16 cellular contexts compared by ENCODE assay signal in the genomic region with DNA sequence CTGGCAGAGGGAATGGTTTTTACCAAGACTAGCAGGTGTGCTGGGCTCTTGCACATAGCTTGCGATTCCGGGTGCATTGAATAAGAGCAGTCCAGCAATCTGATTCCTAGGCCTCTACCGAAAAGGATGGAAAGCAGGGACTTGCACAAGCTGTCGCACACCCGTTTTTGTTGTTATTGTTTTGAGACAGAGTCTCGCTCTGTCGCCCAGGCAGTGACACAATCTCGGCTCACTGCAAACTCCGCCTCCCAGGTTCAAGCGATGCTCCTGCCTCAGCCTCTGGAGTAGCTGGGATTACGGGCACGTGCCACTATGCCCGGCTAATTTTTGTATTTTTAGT. TPM values are rescaled to one million over a fixed set of nuclear protein-coding genes. Genes with fewer than 3 reads are reported as not detected.
A peak's percentile ranks its signal among the peaks of the same experiment; 100 is the strongest.
DNase-seq lines count a peak whose midpoint lies in the region; ATAC-seq, FAIRE-seq and TF ChIP-seq lines count a peak whose summit lies in the region.
"Had no signal": no experiment of that assay in that cellular context is flagged by ENCODE, and none has a peak within 500 bp of the region (broad histone marks: within the 10 kb centered on the region; RNA-seq: fewer than 3 reads in every experiment).

No MANE protein-coding gene starts in this region.

- no peak overlapping the region for H4K5ac ChIP-seq in IMR-90 (ENCODE audit: low read depth, low read length)

- H3K36me3 ChIP-seq in IMR-90 (ENCODE audit: control insufficient read depth, insufficient read depth, low read length) (no peaks in the 10 kb centered on the region), K562 (ENCODE audit: control insufficient read depth, insufficient read depth, low read length) (no peaks in the 10 kb centered on the region)
- H3K36me3 ChIP-seq: BE2C had no signal

- no peak overlapping the region for H3K4me2 ChIP-seq in IMR-90 (ENCODE audit: low read depth, low read length)
- H3K4me2 ChIP-seq in K562 (ENCODE audit: insufficient read depth, low read length) = no peak overlapping the region

- no peaks in the 10 kb centered on the region for H3K79me2 ChIP-seq in K562 (ENCODE audit: control insufficient read depth, insufficient read depth, low read length)

- TF ChIP-seq CTCF in IMR-90 (conservative IDR thresholded peaks at IDR 0.05; ENCODE audit: low read depth, low read length) (no peak), K562 (IDR thresholded peaks at IDR 0.05 in 2 of 3, conservative IDR thresholded peaks at IDR 0.05 in 1 of 3; ENCODE audit: insufficient read depth in 2 of 3, low read depth in 1 of 3, low read length in 3 of 3) (no peak)

- dilution Hi-C loops in IMR-90 (cut with HindIII; ENCODE audit: low sequenced_read_pairs, unreplicated experiment) = no loop called here

- H4K91ac ChIP-seq in IMR-90 (ENCODE audit: insufficient read depth, low read depth, low read length) = no peak overlapping the region

- H3K9me1 ChIP-seq in IMR-90 (ENCODE audit: insufficient read depth, low read length) (no peaks in the 10 kb centered on the region), K562 (ENCODE audit: control insufficient read depth, insufficient read depth, low read length) (no peaks in the 10 kb centered on the region)

- intact Hi-C loops in IMR-90 (cut with micrococcal nuclease) = no loop called here
- intact Hi-C loops in K562 (cut with micrococcal nuclease) = no loop called here

- no peak for TF ChIP-seq RAD21 in IMR-90 (IDR thresholded peaks at IDR 0.05; ENCODE audit: low read length)
- no peak for TF ChIP-seq RAD21 in K562 (CRISPR knock-in tag; conservative IDR thresholded peaks at IDR 0.05 in 1 of 2, IDR thresholded peaks at IDR 0.05 in 1 of 2)

- CTCF ChIA-PET in IMR-90 (lab: Yijun Ruan, JAX) (no interaction called here), K562 (lab: Yijun Ruan, JAX; ENCODE audit: low intra/inter-chr PET ratio) (interaction anchor here (0.6 kb wide), 1 partner anchor 164 kb away, joined by 3 read pairs; no protein-coding TSS in a partner anchor)

- H3K27me3 ChIP-seq in IMR-90 (ENCODE audit: control insufficient read depth, insufficient read depth, low read length) (peaks cover 6% of the 10 kb centered on the region), K562 (ENCODE audit: control insufficient read depth in 2 of 2, insufficient read depth in 2 of 2, low read length in 2 of 2) (peaks cover 12 to 23% of the 10 kb centered on the region in 2 experiments; a peak in 3 of 5 replicates)
- H3K27me3 ChIP-seq: BE2C had no signal

- H3K4me3 ChIP-seq in IMR-90 (ENCODE audit: insufficient read depth, low read depth, low read length) = no peak overlapping the region
- H3K4me3 ChIP-seq in K562 = no peak overlapping the region

- no peak overlapping the region for H4K8ac ChIP-seq in IMR-90 (ENCODE audit: low read depth in 2 of 2, low read length in 2 of 2)

- H2AK9ac ChIP-seq in IMR-90 (replicated peaks; ENCODE audit: low read depth, low read length, poor library complexity) = no peak overlapping the region

- FAIRE-seq in K562 (lab: Jason Lieb, UNC) = no peak
- FAIRE-seq: A204.1, H54 had no signal

- in situ Hi-C loops in IMR-90 (cut with MboI; ENCODE audit: low sequenced_read_pairs) (no loop called here), K562 (cut with MboI) (no loop called here)

- H3K18ac ChIP-seq in IMR-90 (ENCODE audit: low read depth, low read length) = no peak overlapping the region

- no peaks in the 10 kb centered on the region for H3K4me1 ChIP-seq in IMR-90 (ENCODE audit: control insufficient read depth, insufficient read depth, low read length)
- peaks cover 0 to 21% of the 10 kb centered on the region in 2 experiments; a peak in 2 of 5 replicates for H3K4me1 ChIP-seq in K562 (replicated peaks in 1 of 2; ENCODE audit: control insufficient read depth in 2 of 2, insufficient read depth in 2 of 2, low read length in 2 of 2)
- H3K4me1 ChIP-seq: BE2C had no signal

- no peaks in the 10 kb centered on the region for H3K36me3 Mint-ChIP-seq in activated T-helper 17 cell treated with anti-CD3 and anti-CD28 coated beads, Interleukin-2, amount 50 U/mL, for 72 hours (ENCODE audit: low read depth)
- H3K36me3 Mint-ChIP-seq: CD4-positive, alpha-beta memory T cell had no signal

- no peak overlapping the region for H3K9ac ChIP-seq in IMR-90 (ENCODE audit: low read depth, low read length)
- peak overlapping the region in 1 of 2 experiments; percentile 68; a peak in 2 of 4 replicates for H3K9ac ChIP-seq in K562 (ENCODE audit: insufficient read depth in 1 of 2, low read depth in 2 of 2, low read length in 2 of 2)

- H3K27me3 Mint-ChIP-seq in activated T-helper 17 cell treated with anti-CD3 and anti-CD28 coated beads, Interleukin-2, amount 50 U/mL, for 72 hours = peaks cover 6% of the 10 kb centered on the region

- peaks cover 4% of the 10 kb centered on the region for H3K4me1 Mint-ChIP-seq in activated T-helper 17 cell treated with anti-CD3 and anti-CD28 coated beads, Interleukin-2, amount 50 U/mL, for 72 hours
- H3K4me1 Mint-ChIP-seq: CD4-positive, alpha-beta memory T cell had no signal

- H3K9me3 Mint-ChIP-seq in activated T-helper 17 cell treated with anti-CD3 and anti-CD28 coated beads, Interleukin-2, amount 50 U/mL, for 72 hours = no peaks in the 10 kb centered on the region
- H3K9me3 Mint-ChIP-seq: CD4-positive, alpha-beta memory T cell had no signal

- no TSS peak for BruUV-seq in IMR-90 (replicated peaks; lab: Mats Ljungman, UMichigan)
- no TSS peak for BruUV-seq in K562 (replicated peaks; lab: Mats Ljungman, UMichigan)

- H3K79me1 ChIP-seq in IMR-90 (ENCODE audit: low read depth in 1 of 2, low read length in 2 of 2) = no peaks in the 10 kb centered on the region

- no peak overlapping the region for H2BK15ac ChIP-seq in IMR-90 (ENCODE audit: low read depth, low read length)

- peak; percentile 62 for DNase-seq in NCI-H510A treated with DMSO at 0.1 percent for 48 hours (lab: John Stamatoyannopoulos, UW)
- DNase-seq in NCI-H510A (lab: John Stamatoyannopoulos, UW) = no peak
- DNase-seq in IMR-90 = no peak
- peak in 1 of 4 experiments; percentile 3 for DNase-seq in K562 (ENCODE audit: extremely low read depth in 1 of 4, low spot score in 3 of 4)
- DNase-seq in activated T-cell treated with anti-CD3 and anti-CD28 coated beads, Interleukin-2, amount 50 U/mL, for 1 hour = no peak
- DNase-seq: BE2C; CD4-positive, alpha-beta memory T cell; DND-41; GDM1 had no signal

- H3K27ac ChIP-seq in IMR-90 (ENCODE audit: insufficient read depth, low read length) (no peak overlapping the region), K562 (ENCODE audit: extremely low read depth, low read depth, low read length) (no peak overlapping the region)
- H3K27ac ChIP-seq: C4-2B had no signal

- POLR2A ChIA-PET in IMR-90 (lab: Charles Lee; ENCODE audit: unreplicated experiment) (no interaction called here), K562 (lab: Yijun Ruan, JAX) (interaction anchor here (0.6 to 1.9 kb wide), 4 partner anchors 12 to 166 kb away, joined by 3 to 8 read pairs (median 4); partner anchors contain the start of gene YJU2)

- no peak overlapping the region for H2AK5ac ChIP-seq in IMR-90 (ENCODE audit: low read depth, low read length)

- no peak for ATAC-seq in IMR-90 (ENCODE audit: low read depth)
- no peak for ATAC-seq in K562
- ATAC-seq in HG03571 (IDR thresholded peaks at IDR 0.05; ENCODE audit: unreplicated experiment) = no peak
- no peak for ATAC-seq in activated T-helper 17 cell treated with anti-CD3 and anti-CD28 coated beads, Interleukin-2, amount 50 U/mL, for 72 hours (replicated peaks)
- ATAC-seq: HCT116 had no signal

- WGBS in IMR-90 (ENCODE audit: extremely low coverage in 2 of 2, insufficient read length in 1 of 2), 2 experiments = 50% methylated on average over 2 of the region's 13 CpGs; no CpG with 5 or more reads in 1 of the 2 experiments
- WGBS in K562 (ENCODE audit: insufficient coverage, low coverage, missing lambda C conversion rate) = 23% methylated on average over 13 of the region's 13 CpGs

- no peak overlapping the region for H3K14ac ChIP-seq in IMR-90 (replicated peaks; ENCODE audit: low read depth, low read length)

- TF ChIP-seq POLR2A in IMR-90 (IDR thresholded peaks at IDR 0.05; ENCODE audit: low read depth, low read length) (no peak), K562 (conservative IDR thresholded peaks at IDR 0.05) (no peak)

- no peaks in the 10 kb centered on the region for H4K20me1 ChIP-seq in IMR-90 (ENCODE audit: insufficient read depth, low read length)
- no peaks in the 10 kb centered on the region for H4K20me1 ChIP-seq in K562 (replicated peaks; ENCODE audit: control insufficient read depth, insufficient read depth, low read length)

- no peak overlapping the region for H3K27ac Mint-ChIP-seq in activated T-helper 17 cell treated with anti-CD3 and anti-CD28 coated beads, Interleukin-2, amount 50 U/mL, for 72 hours
- H3K27ac Mint-ChIP-seq: CD4-positive, alpha-beta memory T cell had no signal

- H3K56ac ChIP-seq in IMR-90 (ENCODE audit: extremely low read depth, insufficient read depth, low read length) = no peak overlapping the region

- H2BK5ac ChIP-seq in IMR-90 (ENCODE audit: low read depth, low read length, poor library complexity, severe bottlenecking) = no peak overlapping the region

- H2AFZ ChIP-seq in IMR-90 (replicated peaks; ENCODE audit: low read length, poor library complexity) (peak overlapping the region; percentile 51), K562 (ENCODE audit: low read depth, low read length) (0 out of 2 replicates have a peak overlapping the region, but pooled peaks have one; percentile 40)

- H3K4me3 Mint-ChIP-seq in activated T-helper 17 cell treated with anti-CD3 and anti-CD28 coated beads, Interleukin-2, amount 50 U/mL, for 72 hours = no peak overlapping the region
- H3K4me3 Mint-ChIP-seq: CD4-positive, alpha-beta memory T cell had no signal

- no peaks in the 10 kb centered on the region for H3K9me3 ChIP-seq in IMR-90 (ENCODE audit: control insufficient read depth, insufficient read depth, low read length)
- H3K9me3 ChIP-seq in K562 (replicated peaks; ENCODE audit: control insufficient read depth, insufficient read depth, low read depth, low read length) = no peaks in the 10 kb centered on the region
- H3K9me3 ChIP-seq: BE2C had no signal

- H2BK120ac ChIP-seq in IMR-90 (ENCODE audit: low read depth, low read length) = no peak overlapping the region

- H2BK20ac ChIP-seq in IMR-90 (ENCODE audit: low read depth, low read length) = no peak overlapping the region

- no peak overlapping the region for H3K23ac ChIP-seq in IMR-90 (ENCODE audit: low read depth, low read length)

- H3K4ac ChIP-seq in IMR-90 (ENCODE audit: low read depth, low read length) = no peak overlapping the region

- TF ChIP-seq EP300 in K562 (IDR thresholded peaks at IDR 0.05; ENCODE audit: low read length) = no peak

RNA-seq across cellular contexts. Expression of gene EBI3, which starts 5.5 kb away (rescaled TPM):
- total RNA-seq in IMR-90 (2012; rRNA removed) (0.28 and 0.36 TPM in 2 replicates), K562 (2014; rRNA removed) (not detected in 2 replicates), K562 (2014; rRNA removed; fragmentation: Illumina TruSeq; extraction: Trizol) (not detected in 2 replicates), K562 (2015; rRNA removed; fragmentation: Illumina TruSeq; extraction: Trizol) (not detected in 2 replicates), K562 (2021) (0.22 TPM in 1 of 2 replicates, not detected in the other)
- polyA plus RNA-seq in IMR-90 (2012; rRNA removed) (2.7 and 3.0 TPM in 2 replicates), K562 (2011; rRNA removed) (0.12 and 0.35 TPM in 2 replicates), K562 (2014; fragmentation: Illumina TruSeq; extraction: Trizol) (0.30 TPM in 1 of 2 replicates, not detected in the other), K562 (2014; fragmentation: Nextera tagmentation; extraction: Ambion mirVana) (not detected), K562 (2014; rRNA removed) (0.08 and 0.40 TPM in 2 replicates)
- polyA plus RNA-seq in IMR-90 (2012; cell fraction: cytosol; rRNA removed) = 2.8 and 6.8 TPM in 2 replicates
- 2.5 and 2.7 TPM in 2 replicates for polyA plus RNA-seq in IMR-90 (2012; cell fraction: nucleus; rRNA removed; ENCODE audit: low replicate concordance)
- not detected in 2 replicates for total RNA-seq in K562 (2011; cell fraction: chromatin; rRNA removed; ENCODE audit: low replicate concordance)
- 0.33 and 0.39 TPM in 2 replicates for total RNA-seq in K562 (2011; cell fraction: nucleolus; rRNA removed)
- not detected in 2 replicates for total RNA-seq in K562 (2011; cell fraction: nucleoplasm; rRNA removed)
- 0.34 and 1.2 TPM in 2 replicates for polyA plus RNA-seq in K562 (2011; cell fraction: cytosol; rRNA removed)
- polyA plus RNA-seq in K562 (2011; cell fraction: nucleus; rRNA removed) = 0.13 and 0.36 TPM in 2 replicates
- 0.21 and 0.47 TPM in 2 replicates for polyA plus RNA-seq in K562 (2012)
- not detected in 2 replicates for polyA minus RNA-seq in K562 (2011; rRNA and poly(A)+ RNA removed)
- polyA minus RNA-seq in K562 (2011; cell fraction: cytosol; rRNA and poly(A)+ RNA removed) = not detected in 2 replicates
- not detected in 2 replicates for polyA minus RNA-seq in K562 (2011; cell fraction: nucleus; rRNA and poly(A)+ RNA removed)
- 10 to 100 TPM; 18.3 to 23.6 TPM for total RNA-seq in activated T-helper 17 cell treated with anti-CD3 and anti-CD28 coated beads, Interleukin-2, amount 50 U/mL, for 72 hours
- total RNA-seq: CD4-positive, alpha-beta memory T cell; HT-29 had no signal

RNA-seq across cellular contexts. Expression of gene YJU2, which starts 12.0 kb away (rescaled TPM):
- 15.6 and 20.3 TPM in 2 replicates for total RNA-seq in IMR-90 (2012; rRNA removed)
- 18.8 and 18.9 TPM in 2 replicates for polyA plus RNA-seq in IMR-90 (2012; rRNA removed)
- 19.0 and 22.4 TPM in 2 replicates for polyA plus RNA-seq in IMR-90 (2012; cell fraction: cytosol; rRNA removed)
- polyA plus RNA-seq in IMR-90 (2012; cell fraction: nucleus; rRNA removed; ENCODE audit: low replicate concordance) = 14.6 and 17.9 TPM in 2 replicates
- 8.3 and 15.5 TPM in 2 replicates for total RNA-seq in K562 (2011; cell fraction: chromatin; rRNA removed; ENCODE audit: low replicate concordance)
- 12.6 and 14.5 TPM in 2 replicates for total RNA-seq in K562 (2011; cell fraction: nucleolus; rRNA removed)
- total RNA-seq in K562 (2011; cell fraction: nucleoplasm; rRNA removed) = 8.1 and 11.4 TPM in 2 replicates
- total RNA-seq in K562 (2014; rRNA removed) = 34.9 and 46.0 TPM in 2 replicates
- 11.7 and 12.1 TPM in 2 replicates for total RNA-seq in K562 (2014; rRNA removed; fragmentation: Illumina TruSeq; extraction: Trizol)
- 22.4 and 23.5 TPM in 2 replicates for total RNA-seq in K562 (2015; rRNA removed; fragmentation: Illumina TruSeq; extraction: Trizol)
- 26.5 and 28.6 TPM in 2 replicates for total RNA-seq in K562 (2021)
- 12.6 and 15.4 TPM in 2 replicates for polyA plus RNA-seq in K562 (2011; rRNA removed)
- polyA plus RNA-seq in K562 (2011; cell fraction: cytosol; rRNA removed) = 17.5 and 33.3 TPM in 2 replicates
- 8.4 and 11.4 TPM in 2 replicates for polyA plus RNA-seq in K562 (2011; cell fraction: nucleus; rRNA removed)
- 20.8 and 26.9 TPM in 2 replicates for polyA plus RNA-seq in K562 (2012)
- polyA plus RNA-seq in K562 (2014; fragmentation: Illumina TruSeq; extraction: Trizol) = 19.3 and 27.8 TPM in 2 replicates
- 1 to 10 TPM in 1 of 2 experiments, under 1 TPM in 1; 0.41 to 1.4 TPM for polyA plus RNA-seq in K562 (2014; fragmentation: Nextera tagmentation; extraction: Ambion mirVana)
- polyA plus RNA-seq in K562 (2014; rRNA removed) = 33.0 and 34.6 TPM in 2 replicates
- polyA minus RNA-seq in K562 (2011; rRNA and poly(A)+ RNA removed) = 11.0 and 12.5 TPM in 2 replicates
- 8.3 and 10.7 TPM in 2 replicates for polyA minus RNA-seq in K562 (2011; cell fraction: cytosol; rRNA and poly(A)+ RNA removed)
- polyA minus RNA-seq in K562 (2011; cell fraction: nucleus; rRNA and poly(A)+ RNA removed) = 3.2 and 6.4 TPM in 2 replicates
- total RNA-seq in activated T-helper 17 cell treated with anti-CD3 and anti-CD28 coated beads, Interleukin-2, amount 50 U/mL, for 72 hours = 10 to 100 TPM; 22.5 to 22.6 TPM

RNA-seq across cellular contexts. Expression of gene SHD, which starts 44.2 kb away (rescaled TPM):
- not detected in 2 replicates for total RNA-seq in IMR-90 (2012; rRNA removed)
- not detected in 2 replicates for polyA plus RNA-seq in IMR-90 (2012; rRNA removed)
- not detected in 2 replicates for polyA plus RNA-seq in IMR-90 (2012; cell fraction: cytosol; rRNA removed)
- polyA plus RNA-seq in IMR-90 (2012; cell fraction: nucleus; rRNA removed; ENCODE audit: low replicate concordance) = not detected in 2 replicates
- 0.42 TPM in 1 of 2 replicates, not detected in the other for total RNA-seq in K562 (2011; cell fraction: chromatin; rRNA removed; ENCODE audit: low replicate concordance)
- total RNA-seq in K562 (2011; cell fraction: nucleolus; rRNA removed) = not detected in 2 replicates
- total RNA-seq in K562 (2011; cell fraction: nucleoplasm; rRNA removed) = not detected in 2 replicates
- total RNA-seq in K562 (2014; rRNA removed) = 0.33 TPM in 1 of 2 replicates, not detected in the other
- total RNA-seq in K562 (2014; rRNA removed; fragmentation: Illumina TruSeq; extraction: Trizol) = not detected in 2 replicates
- total RNA-seq in K562 (2015; rRNA removed; fragmentation: Illumina TruSeq; extraction: Trizol) = 0.15 TPM in 1 of 2 replicates, not detected in the other
- total RNA-seq in K562 (2021) = 0.38 and 0.62 TPM in 2 replicates
- 0.22 TPM in 1 of 2 replicates, not detected in the other for polyA plus RNA-seq in K562 (2011; rRNA removed)
- 0.21 and 0.49 TPM in 2 replicates for polyA plus RNA-seq in K562 (2011; cell fraction: cytosol; rRNA removed)
- 0.36 and 0.90 TPM in 2 replicates for polyA plus RNA-seq in K562 (2011; cell fraction: nucleus; rRNA removed)
- 0.78 and 1.4 TPM in 2 replicates for polyA plus RNA-seq in K562 (2012)
- polyA plus RNA-seq in K562 (2014; fragmentation: Illumina TruSeq; extraction: Trizol) = 0.42 TPM in 1 of 2 replicates, not detected in the other
- polyA plus RNA-seq in K562 (2014; fragmentation: Nextera tagmentation; extraction: Ambion mirVana) = under 1 TPM; 0.13 to 0.18 TPM
- 0.05 and 0.13 TPM in 2 replicates for polyA plus RNA-seq in K562 (2014; rRNA removed)
- not detected in 2 replicates for polyA minus RNA-seq in K562 (2011; rRNA and poly(A)+ RNA removed)
- polyA minus RNA-seq in K562 (2011; cell fraction: cytosol; rRNA and poly(A)+ RNA removed) = not detected in 2 replicates
- polyA minus RNA-seq in K562 (2011; cell fraction: nucleus; rRNA and poly(A)+ RNA removed) = not detected in 2 replicates
- not detected for total RNA-seq in activated T-helper 17 cell treated with anti-CD3 and anti-CD28 coated beads, Interleukin-2, amount 50 U/mL, for 72 hours
- polyA plus RNA-seq: CD4-positive, alpha-beta memory T cell had no signal

RNA-seq across cellular contexts. Expression of gene ANKRD24, which starts 52.3 kb away (rescaled TPM):
- total RNA-seq in IMR-90 (2012; rRNA removed) (0.18 and 0.28 TPM in 2 replicates), K562 (2014; rRNA removed) (0.08 TPM in 1 of 2 replicates, not detected in the other), K562 (2014; rRNA removed; fragmentation: Illumina TruSeq; extraction: Trizol) (not detected in 2 replicates), K562 (2015; rRNA removed; fragmentation: Illumina TruSeq; extraction: Trizol) (not detected in 2 replicates), K562 (2021) (0.07 and 0.38 TPM in 2 replicates)
- polyA plus RNA-seq in IMR-90 (2012; rRNA removed) (0.21 and 0.29 TPM in 2 replicates), K562 (2011; rRNA removed) (0.11 and 0.24 TPM in 2 replicates), K562 (2014; fragmentation: Illumina TruSeq; extraction: Trizol) (0.07 TPM in 1 of 2 replicates, not detected in the other), K562 (2014; fragmentation: Nextera tagmentation; extraction: Ambion mirVana) (not detected), K562 (2014; rRNA removed) (0.03 and 0.12 TPM in 2 replicates)
- 0.36 and 0.49 TPM in 2 replicates for polyA plus RNA-seq in IMR-90 (2012; cell fraction: cytosol; rRNA removed)
- 2.2 and 2.3 TPM in 2 replicates for polyA plus RNA-seq in IMR-90 (2012; cell fraction: nucleus; rRNA removed; ENCODE audit: low replicate concordance)
- 0.53 and 1.2 TPM in 2 replicates for total RNA-seq in K562 (2011; cell fraction: chromatin; rRNA removed; ENCODE audit: low replicate concordance)
- total RNA-seq in K562 (2011; cell fraction: nucleolus; rRNA removed) = 0.13 and 0.17 TPM in 2 replicates
- 0.15 and 0.37 TPM in 2 replicates for total RNA-seq in K562 (2011; cell fraction: nucleoplasm; rRNA removed)
- 0.31 and 0.34 TPM in 2 replicates for polyA plus RNA-seq in K562 (2011; cell fraction: cytosol; rRNA removed)
- polyA plus RNA-seq in K562 (2011; cell fraction: nucleus; rRNA removed) = 0.48 TPM in 2 replicates
- polyA plus RNA-seq in K562 (2012) = 0.09 and 0.51 TPM in 2 replicates
- 0.11 and 0.27 TPM in 2 replicates for polyA minus RNA-seq in K562 (2011; rRNA and poly(A)+ RNA removed)
- not detected in 2 replicates for polyA minus RNA-seq in K562 (2011; cell fraction: cytosol; rRNA and poly(A)+ RNA removed)
- polyA minus RNA-seq in K562 (2011; cell fraction: nucleus; rRNA and poly(A)+ RNA removed) = 0.11 and 0.13 TPM in 2 replicates
- total RNA-seq in activated T-helper 17 cell treated with anti-CD3 and anti-CD28 coated beads, Interleukin-2, amount 50 U/mL, for 72 hours = 1 to 10 TPM; 1.2 to 2.5 TPM

RNA-seq across cellular contexts. Expression of gene SIRT6, which starts 52.5 kb away (rescaled TPM):
- total RNA-seq in IMR-90 (2012; rRNA removed) = 3.9 and 6.1 TPM in 2 replicates
- 25.3 and 31.6 TPM in 2 replicates for polyA plus RNA-seq in IMR-90 (2012; rRNA removed)
- polyA plus RNA-seq in IMR-90 (2012; cell fraction: cytosol; rRNA removed) = 18.1 and 26.8 TPM in 2 replicates
- polyA plus RNA-seq in IMR-90 (2012; cell fraction: nucleus; rRNA removed; ENCODE audit: low replicate concordance) = 58.7 and 204 TPM in 2 replicates
- 19.9 and 49.6 TPM in 2 replicates for total RNA-seq in K562 (2011; cell fraction: chromatin; rRNA removed; ENCODE audit: low replicate concordance)
- total RNA-seq in K562 (2011; cell fraction: nucleolus; rRNA removed) = 43.2 and 44.7 TPM in 2 replicates
- total RNA-seq in K562 (2011; cell fraction: nucleoplasm; rRNA removed) = 26.7 and 29.2 TPM in 2 replicates
- 26.7 and 32.5 TPM in 2 replicates for total RNA-seq in K562 (2014; rRNA removed)
- total RNA-seq in K562 (2014; rRNA removed; fragmentation: Illumina TruSeq; extraction: Trizol) = 0.93 and 2.7 TPM in 2 replicates
- 10.2 and 11.0 TPM in 2 replicates for total RNA-seq in K562 (2015; rRNA removed; fragmentation: Illumina TruSeq; extraction: Trizol)
- total RNA-seq in K562 (2021) = 36.6 and 37.7 TPM in 2 replicates
- 15.0 and 20.8 TPM in 2 replicates for polyA plus RNA-seq in K562 (2011; rRNA removed)
- polyA plus RNA-seq in K562 (2011; cell fraction: cytosol; rRNA removed) = 25.2 and 50.5 TPM in 2 replicates
- 41.0 and 84.2 TPM in 2 replicates for polyA plus RNA-seq in K562 (2011; cell fraction: nucleus; rRNA removed)
- 27.9 and 32.4 TPM in 2 replicates for polyA plus RNA-seq in K562 (2012)
- 8.0 and 23.9 TPM in 2 replicates for polyA plus RNA-seq in K562 (2014; fragmentation: Illumina TruSeq; extraction: Trizol)
- polyA plus RNA-seq in K562 (2014; fragmentation: Nextera tagmentation; extraction: Ambion mirVana) = 1 to 10 TPM; 1.4 to 1.8 TPM
- 37.3 and 41.1 TPM in 2 replicates for polyA plus RNA-seq in K562 (2014; rRNA removed)
- polyA minus RNA-seq in K562 (2011; rRNA and poly(A)+ RNA removed) = 2.9 and 6.5 TPM in 2 replicates
- polyA minus RNA-seq in K562 (2011; cell fraction: cytosol; rRNA and poly(A)+ RNA removed) = 12.1 and 12.7 TPM in 2 replicates
- 11.3 and 13.2 TPM in 2 replicates for polyA minus RNA-seq in K562 (2011; cell fraction: nucleus; rRNA and poly(A)+ RNA removed)
- total RNA-seq in activated T-helper 17 cell treated with anti-CD3 and anti-CD28 coated beads, Interleukin-2, amount 50 U/mL, for 72 hours = 10 to 100 TPM; 37.9 to 38.9 TPM

Comparison
In these comparisons a context has a peak if more than half of its experiments do, and no peak if none do; other contexts are left out.
1. RNA of gene EBI3, which starts 5.5 kb away (total RNA-seq): 18.3 to 23.6 TPM in activated T-helper 17 cell treated with anti-CD3 and anti-CD28 coated beads, Interleukin-2, amount 50 U/mL, for 72 hours; 0.28 to 0.36 TPM in IMR-90 and 0.22 to 0.39 TPM in K562; every median in the first group is over 10 times any median in the second.